21 cellular contexts compared by ENCODE assay signal in the genomic region with DNA sequence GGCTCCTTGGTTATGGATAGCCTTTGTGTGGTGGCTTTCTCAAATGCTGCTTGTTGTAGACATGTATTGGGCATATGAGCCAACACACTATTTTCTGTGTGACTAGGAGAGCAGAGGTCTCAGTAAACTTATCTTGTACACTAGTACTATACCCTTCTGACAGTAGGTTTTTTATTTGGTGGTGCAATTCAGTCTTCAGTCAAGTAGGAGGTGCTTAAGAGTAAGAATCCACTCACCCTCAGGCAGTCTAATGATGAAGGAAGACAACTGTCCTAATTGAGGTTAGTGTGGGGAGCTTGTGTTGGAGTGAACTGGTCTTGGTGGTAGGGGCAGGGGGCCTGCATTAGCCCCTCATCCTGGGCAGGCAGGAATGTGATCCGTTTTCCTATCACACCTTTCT.
DNase-seq lines count a peak whose midpoint lies in the region; ATAC-seq and TF ChIP-seq lines count a peak whose summit lies in the region.
"Had no signal": no experiment of that assay in that cellular context is flagged by ENCODE, and none has a peak within 500 bp of the region (broad histone marks: within the 10 kb centered on the region; RNA-seq: fewer than 3 reads in every experiment).

No MANE protein-coding gene starts in this region.

- H3K27me3 ChIP-seq in GM23338 (ENCODE audit: insufficient read depth) (no peaks in the 10 kb centered on the region), mesendoderm (ENCODE audit: insufficient read depth, low read length, poor library complexity) (no peaks in the 10 kb centered on the region)
- H3K27me3 ChIP-seq: BLaER1 treated with 17β-estradiol and CSF1 and Interleukin-3, amounts not matched to agents 10 nM and 100 nM had no signal

- peak; percentile 16 to 19; a peak in 1 of 4 replicates for TF ChIP-seq CTCF in GM23338 (conservative IDR thresholded peaks at IDR 0.05; ENCODE audit: low read depth in 2 of 2)
- no peak for TF ChIP-seq CTCF in WTC11 (IDR thresholded peaks at IDR 0.05)

- no peaks in the 10 kb centered on the region for H3F3A ChIP-seq in GM23338 (replicated peaks; ENCODE audit: low read depth)

- H3K4me1 Mint-ChIP-seq in GM23338 = no peaks in the 10 kb centered on the region
- H3K4me1 Mint-ChIP-seq in WTC11 = no peaks in the 10 kb centered on the region
- H3K4me1 Mint-ChIP-seq: B cell had no signal

- ATAC-seq in GM23338 (peak; percentile 39; the same call in 2 of the 3 replicates), WTC11 (peak; percentile 71), HG02623 (IDR thresholded peaks at IDR 0.05; ENCODE audit: unreplicated experiment) (no peak)
- ATAC-seq: A549; CD8-positive, alpha-beta T cell; GM12878 had no signal

- DNase-seq in GM23338 (ENCODE audit: low spot score) = no peak
- no peak for DNase-seq in WTC11 (ENCODE audit: low spot score)
- peak; percentile 3 for DNase-seq in mesendoderm
- no peak for DNase-seq in SK-N-DZ (ENCODE audit: low spot score)
- DNase-seq: AML-193; CD4-positive, alpha-beta T cell; CD8-positive, alpha-beta T cell; DMS 273 treated with DMSO at 0.1 percent for 48 hours; DMS153; DMS53; DMS79; DND-41; EL; GDM1 had no signal

- WGBS in mesendoderm (ENCODE audit: extremely low coverage, insufficient coverage, low lambda C conversion rate) = no CpG with 5 or more reads among the region's 1 CpG

- H4K8ac ChIP-seq in mesendoderm (ENCODE audit: low read depth, low read length) = no peak overlapping the region

- no peak overlapping the region for H3K56ac ChIP-seq in mesendoderm (ENCODE audit: low read length)

- no peaks in the 10 kb centered on the region for H3K79me1 ChIP-seq in mesendoderm (ENCODE audit: low read length)

- H2BK120ac ChIP-seq in mesendoderm (ENCODE audit: low read depth, low read length) = no peak overlapping the region

- H3K4me3 Mint-ChIP-seq in GM23338 (no peak overlapping the region), WTC11 (no peak overlapping the region)
- H3K4me3 Mint-ChIP-seq: B cell; CD4-positive, alpha-beta T cell; CD8-positive, alpha-beta T cell had no signal

- H3K9ac ChIP-seq in mesendoderm (ENCODE audit: low read length) = no peak overlapping the region
- H3K9ac ChIP-seq: BLaER1 treated with 17β-estradiol and CSF1 and Interleukin-3, amounts not matched to agents 10 nM and 100 nM had no signal

- no peaks in the 10 kb centered on the region for H3K36me3 ChIP-seq in GM23338 (ENCODE audit: insufficient read depth)
- no peaks in the 10 kb centered on the region for H3K36me3 ChIP-seq in mesendoderm (ENCODE audit: control insufficient read depth, insufficient read depth, low read length)
- H3K36me3 ChIP-seq: BLaER1 treated with 17β-estradiol and CSF1 and Interleukin-3, amounts not matched to agents 10 nM and 100 nM had no signal

- no peaks in the 10 kb centered on the region for H4K20me1 ChIP-seq in GM23338 (replicated peaks; ENCODE audit: insufficient read depth)
- H4K20me1 ChIP-seq: BLaER1 treated with 17β-estradiol and CSF1 and Interleukin-3, amounts not matched to agents 10 nM and 100 nM had no signal

- H3K79me2 ChIP-seq in GM23338 (replicated peaks; ENCODE audit: insufficient read depth) (no peaks in the 10 kb centered on the region), mesendoderm (ENCODE audit: control insufficient read depth, insufficient read depth, low read length) (no peaks in the 10 kb centered on the region)

- H2BK5ac ChIP-seq in mesendoderm (ENCODE audit: low read length) = no peak overlapping the region

- CTCF ChIA-PET in WTC11 (lab: Charles Lee) = no interaction called here

- no peak overlapping the region for H3K27ac ChIP-seq in GM23338 (ENCODE audit: low read depth)
- H3K27ac ChIP-seq in mesendoderm (ENCODE audit: low read depth, low read length) = no peak overlapping the region
- H3K27ac ChIP-seq: 22Rv1; A549; BLaER1 treated with 17β-estradiol and CSF1 and Interleukin-3, amounts not matched to agents 10 nM and 100 nM; C4-2B had no signal

- POLR2A ChIA-PET in WTC11 (lab: Charles Lee) = interaction anchor here (1.2 kb wide), 1 partner anchor 10 kb away, joined by 3 read pairs; no protein-coding TSS in a partner anchor

- H3K4me1 ChIP-seq in GM23338 (ENCODE audit: insufficient read depth) = no peaks in the 10 kb centered on the region
- no peaks in the 10 kb centered on the region for H3K4me1 ChIP-seq in mesendoderm (ENCODE audit: control insufficient read depth, low read depth, low read length)
- H3K4me1 ChIP-seq: A549; BLaER1 treated with 17β-estradiol and CSF1 and Interleukin-3, amounts not matched to agents 10 nM and 100 nM had no signal

- no peak overlapping the region for H3K23ac ChIP-seq in mesendoderm (ENCODE audit: low read length)

- H3K9me3 Mint-ChIP-seq in GM23338 (no peaks in the 10 kb centered on the region), WTC11 (peaks cover 1% of the 10 kb centered on the region)
- H3K9me3 Mint-ChIP-seq: CD4-positive, alpha-beta T cell had no signal

- H3K36me3 Mint-ChIP-seq in GM23338 (ENCODE audit: low read depth) = no peaks in the 10 kb centered on the region
- H3K36me3 Mint-ChIP-seq in WTC11 = no peaks in the 10 kb centered on the region
- H3K36me3 Mint-ChIP-seq: CD8-positive, alpha-beta T cell had no signal

- H3K4ac ChIP-seq in mesendoderm (ENCODE audit: low read depth, low read length) = no peak overlapping the region

- no peak overlapping the region for H2AFZ ChIP-seq in GM23338

- H3K4me3 ChIP-seq in GM23338 = no peak overlapping the region
- no peak overlapping the region for H3K4me3 ChIP-seq in mesendoderm (ENCODE audit: low read length)
- H3K4me3 ChIP-seq: A549; BLaER1 treated with 17β-estradiol and CSF1 and Interleukin-3, amounts not matched to agents 10 nM and 100 nM; GM12878 had no signal

- H2AK5ac ChIP-seq in mesendoderm (ENCODE audit: low read length) = no peak overlapping the region

- H3K27ac Mint-ChIP-seq in GM23338 (no peak overlapping the region), WTC11 (no peak overlapping the region)
- H3K27ac Mint-ChIP-seq: B cell; CD4-positive, alpha-beta T cell; CD8-positive, alpha-beta T cell had no signal

- no peaks in the 10 kb centered on the region for H3K9me2 ChIP-seq in GM23338 (ENCODE audit: insufficient read depth)

- no peak overlapping the region for H2BK15ac ChIP-seq in mesendoderm (replicated peaks; ENCODE audit: low read depth)

- no peaks in the 10 kb centered on the region for H3K27me3 Mint-ChIP-seq in GM23338 (ENCODE audit: insufficient read depth, low read depth, poor library complexity)
- H3K27me3 Mint-ChIP-seq in WTC11 (ENCODE audit: low read depth) = no peaks in the 10 kb centered on the region
- H3K27me3 Mint-ChIP-seq: B cell had no signal

- H3K4me2 ChIP-seq in GM23338 (no peak overlapping the region), mesendoderm (ENCODE audit: low read length) (no peak overlapping the region)
- H3K4me2 ChIP-seq: A549; BLaER1 treated with 17β-estradiol and CSF1 and Interleukin-3, amounts not matched to agents 10 nM and 100 nM had no signal

- no peak overlapping the region for H3K18ac ChIP-seq in mesendoderm (ENCODE audit: low read length)

- H4K5ac ChIP-seq in mesendoderm (ENCODE audit: low read length) = no peak overlapping the region

TF ChIP-seq in GM23338, 12 proteins besides CTCF, POLR2A, EP300 and RAD21 (continues in another document):
- TF ChIP-seq ZNF114 (CRISPR knock-in tag; IDR thresholded peaks at IDR 0.05) = no peak
- no peak for TF ChIP-seq JUNB (IDR thresholded peaks at IDR 0.05; ENCODE audit: unreplicated experiment)
- no peak for TF ChIP-seq NANOG (IDR thresholded peaks at IDR 0.05; ENCODE audit: borderline replicate concordance)
- no peak for TF ChIP-seq EZH2phosphoT487 (IDR thresholded peaks at IDR 0.05; ENCODE audit: unreplicated experiment)
- no peak for TF ChIP-seq POLR2AphosphoS5 (IDR thresholded peaks at IDR 0.05; ENCODE audit: low read depth)
- no peak for TF ChIP-seq CREB1 (CRISPR knock-in tag; IDR thresholded peaks at IDR 0.05; ENCODE audit: low read depth)

TF ChIP-seq in WTC11, 78 proteins besides CTCF, POLR2A, EP300 and RAD21 (continues in another document):
- TF ChIP-seq GRHL2 (CRISPR knock-in tag; IDR thresholded peaks at IDR 0.05; ENCODE audit: insufficient replicate concordance, severe bottlenecking) (no peak), IRF2 (CRISPR knock-in tag; IDR thresholded peaks at IDR 0.05; ENCODE audit: borderline replicate concordance, low read depth) (no peak), ZNF263 (CRISPR knock-in tag; IDR thresholded peaks at IDR 0.05; ENCODE audit: low read depth) (no peak), ZNF232 (CRISPR knock-in tag; IDR thresholded peaks at IDR 0.05) (no peak), JAZF1 (CRISPR knock-in tag; IDR thresholded peaks at IDR 0.05) (no peak), ZSCAN18 (CRISPR knock-in tag; IDR thresholded peaks at IDR 0.05) (no peak), JUN (CRISPR knock-in tag; IDR thresholded peaks at IDR 0.05) (no peak)
- TF ChIP-seq, protein P1, sequence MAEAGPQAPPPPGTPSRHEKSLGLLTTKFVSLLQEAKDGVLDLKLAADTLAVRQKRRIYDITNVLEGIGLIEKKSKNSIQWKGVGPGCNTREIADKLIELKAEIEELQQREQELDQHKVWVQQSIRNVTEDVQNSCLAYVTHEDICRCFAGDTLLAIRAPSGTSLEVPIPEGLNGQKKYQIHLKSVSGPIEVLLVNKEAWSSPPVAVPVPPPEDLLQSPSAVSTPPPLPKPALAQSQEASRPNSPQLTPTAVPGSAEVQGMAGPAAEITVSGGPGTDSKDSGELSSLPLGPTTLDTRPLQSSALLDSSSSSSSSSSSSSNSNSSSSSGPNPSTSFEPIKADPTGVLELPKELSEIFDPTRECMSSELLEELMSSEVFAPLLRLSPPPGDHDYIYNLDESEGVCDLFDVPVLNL (CRISPR knock-in tag; IDR thresholded peaks at IDR 0.05; ENCODE audit: borderline replicate concordance, low read depth) = no peak
